Comparison of ENCODE assay signal across 8 cellular contexts in genomic region chr6:27836080-27836782, GRCh38.
DNase-seq lines count a peak whose midpoint lies in the region; ATAC-seq and TF ChIP-seq lines count a peak whose summit lies in the region.

No MANE protein-coding gene starts in this region.

- peaks cover 18% of the 10 kb centered on the region for H3K4me1 ChIP-seq in psoas muscle

- H3K27ac ChIP-seq in psoas muscle, result peak overlapping the region; percentile 91

- H3K27me3 ChIP-seq in psoas muscle (ENCODE audit: insufficient read depth in 3 of 3, low read length in 2 of 3), result peaks cover 0 to 3% (median 0%) of the 10 kb centered on the region in 3 donors

- intact Hi-C loops in psoas muscle (cut with DNase I), result no loop called here

- H3K36me3 ChIP-seq in psoas muscle (ENCODE audit: insufficient read depth in 1 of 2, low read depth in 1 of 2), result no peaks in the 10 kb centered on the region

- peak; percentile 44 for DNase-seq in NCI-H69 (lab: John Stamatoyannopoulos, UW)
- no peak for DNase-seq in epithelial cell of proximal tubule (ENCODE audit: low read depth)
- DNase-seq in psoas muscle, result no peak
- no peak for DNase-seq in DMS79 (lab: John Stamatoyannopoulos, UW)
- no peak for DNase-seq in globus pallidus (ENCODE audit: low spot score)
- no peak for DNase-seq in C1 segment of cervical spinal cord (lab: John Stamatoyannopoulos, UW)

- ATAC-seq in psoas muscle, result no peak
- no peak for ATAC-seq in GM18868 (IDR thresholded peaks at IDR 0.05; ENCODE audit: unreplicated experiment)

- H3K4me3 ChIP-seq in GM08714 (ENCODE audit: low read length) (peak overlapping the region; percentile 89), epithelial cell of proximal tubule (ENCODE audit: low read depth, low read length) (peak overlapping the region; percentile 69), psoas muscle (peak overlapping the region; percentile 89)

- TF ChIP-seq CTCF in epithelial cell of proximal tubule (conservative IDR thresholded peaks at IDR 0.05; ENCODE audit: low read depth, low read length), result no peak
- no peak for TF ChIP-seq CTCF in psoas muscle (IDR thresholded peaks at IDR 0.05)

- WGBS in psoas muscle, 3 donors, result 24 to 32% (median 26%) methylated on average over 3 of the region's 3 CpGs

- no peaks in the 10 kb centered on the region for H3K9me3 ChIP-seq in psoas muscle
